8 cellular contexts compared by ENCODE assay signal in the genomic region with DNA sequence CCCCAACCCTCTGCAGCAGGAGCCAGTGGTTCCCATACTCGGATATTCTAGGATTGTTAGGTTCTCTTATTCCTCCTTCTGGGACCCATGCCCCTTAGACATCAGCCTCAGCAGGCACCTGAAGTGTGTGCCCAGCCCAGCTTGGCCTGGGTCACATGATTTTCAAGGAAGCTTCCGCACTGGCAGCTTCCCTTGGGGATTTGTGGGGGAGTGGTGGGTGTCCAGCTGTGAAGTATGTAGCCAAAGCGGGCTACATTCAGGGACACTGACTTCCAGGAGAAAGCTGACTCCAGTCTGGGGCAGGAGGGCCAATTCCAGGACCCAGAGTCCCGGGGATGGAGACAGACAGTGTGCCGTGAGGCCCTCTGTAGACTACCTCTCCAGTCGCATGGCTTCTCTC. TPM values are rescaled to one million over a fixed set of nuclear protein-coding genes. Genes with fewer than 3 reads are reported as not detected.
A peak's percentile ranks its signal among the peaks of the same experiment; 100 is the strongest.
DNase-seq lines count a peak whose midpoint lies in the region; ATAC-seq, FAIRE-seq and TF ChIP-seq lines count a peak whose summit lies in the region.

No MANE protein-coding gene starts in this region.

- no peaks in the 10 kb centered on the region for H3K9me3 Mint-ChIP-seq in activated CD8-positive, alpha-beta T cell treated with anti-CD3 and anti-CD28 coated beads for 36 hours

- peaks cover 5 to 81% (median 53%) of the 10 kb centered on the region in 3 donors for H3K4me1 ChIP-seq in gastroesophageal sphincter
- H3K4me1 ChIP-seq in trophoblast cell (ENCODE audit: control insufficient read depth in 1 of 2, insufficient read depth in 2 of 2, low read length in 2 of 2): peaks cover 30 to 52% of the 10 kb centered on the region in 2 experiments

- peak; percentile 50 for FAIRE-seq in GM12892 (lab: Jason Lieb, UNC)

- H3K79me1 ChIP-seq in trophoblast cell (ENCODE audit: low read length): peaks cover 52% of the 10 kb centered on the region

- peak overlapping the region; percentile 5 for H2BK5ac ChIP-seq in trophoblast cell (ENCODE audit: low read depth, low read length, poor library complexity)

- H3K27ac ChIP-seq in 22Rv1 (peak overlapping the region; percentile 77; the same call in 1 of the 2 replicates), gastroesophageal sphincter (peak overlapping the region; percentile 98 to 99 (median 99)), trophoblast cell (ENCODE audit: low read depth, low read length) (peak overlapping the region; percentile 46)

- no peaks in the 10 kb centered on the region for H3K36me3 ChIP-seq in gastroesophageal sphincter
- H3K36me3 ChIP-seq in trophoblast cell (ENCODE audit: control insufficient read depth in 1 of 2, insufficient read depth in 2 of 2, low read length in 2 of 2): no peaks in the 10 kb centered on the region

- no peak overlapping the region for H2AFZ ChIP-seq in trophoblast cell (ENCODE audit: insufficient read depth, low read length, poor library complexity)

- H3K4me3 ChIP-seq in gastroesophageal sphincter (peak overlapping the region; percentile 69 to 93), trophoblast cell (ENCODE audit: low read depth, low read length) (no peak overlapping the region)

- H3K4ac ChIP-seq in trophoblast cell (ENCODE audit: low read depth, low read length): peak overlapping the region; percentile 82

- DNase-seq in GM12892 (ENCODE audit: insufficient read length) (no peak), trophoblast cell (no peak), NCI-H1105 (lab: John Stamatoyannopoulos, UW) (no peak), NCI-H2107 treated with DMSO at 0.1 percent for 48 hours (lab: John Stamatoyannopoulos, UW; ENCODE audit: unreplicated experiment) (no peak)
- DNase-seq in activated CD8-positive, alpha-beta T cell treated with anti-CD3 and anti-CD28 coated beads for 36 hours: peak; percentile 35

- H4K8ac ChIP-seq in trophoblast cell (ENCODE audit: low read depth, low read length): no peak overlapping the region

- no peak overlapping the region for H4K91ac ChIP-seq in trophoblast cell (ENCODE audit: low read depth, low read length)

- no peaks in the 10 kb centered on the region for H3K27me3 Mint-ChIP-seq in activated CD8-positive, alpha-beta T cell treated with anti-CD3 and anti-CD28 coated beads for 36 hours

- POLR2A ChIA-PET in activated CD8-positive, alpha-beta T cell treated with anti-CD3 and anti-CD28 coated beads for 36 hours (lab: Charles Lee): interaction anchor here (0.7 to 6.6 kb wide), 6 partner anchors 13 to 302 kb away, joined by 3 to 65 read pairs (median 4); a partner anchor contains a TSS

- no peak overlapping the region for H2AK5ac ChIP-seq in trophoblast cell (ENCODE audit: low read length)

- peak overlapping the region; percentile 4 for H3K14ac ChIP-seq in trophoblast cell (ENCODE audit: low read length)

- no peak overlapping the region for H2BK12ac ChIP-seq in trophoblast cell (ENCODE audit: low read length)

- TF ChIP-seq POLR2A in GM12892 (IDR thresholded peaks at IDR 0.05; ENCODE audit: low read depth, low read length): no peak
- TF ChIP-seq POLR2A in gastroesophageal sphincter (IDR thresholded peaks at IDR 0.05): no peak

- peak overlapping the region; percentile 100 for H3K27ac Mint-ChIP-seq in activated CD8-positive, alpha-beta T cell treated with anti-CD3 and anti-CD28 coated beads for 36 hours

- H3K4me1 Mint-ChIP-seq in activated CD8-positive, alpha-beta T cell treated with anti-CD3 and anti-CD28 coated beads for 36 hours (ENCODE audit: low read depth): peaks cover 44% of the 10 kb centered on the region

- peak overlapping the region; percentile 93 for H3K4me2 ChIP-seq in trophoblast cell (ENCODE audit: low read length)

- H3K27me3 ChIP-seq in gastroesophageal sphincter: no peaks in the 10 kb centered on the region
- no peaks in the 10 kb centered on the region for H3K27me3 ChIP-seq in trophoblast cell (ENCODE audit: insufficient read depth, low read length)

- peak overlapping the region; percentile 84 for H3K4me3 Mint-ChIP-seq in activated CD8-positive, alpha-beta T cell treated with anti-CD3 and anti-CD28 coated beads for 36 hours

- peak overlapping the region; percentile 31 for H3K9ac ChIP-seq in trophoblast cell (ENCODE audit: low read length)

- H3K36me3 Mint-ChIP-seq in activated CD8-positive, alpha-beta T cell treated with anti-CD3 and anti-CD28 coated beads for 36 hours (ENCODE audit: low read depth): peaks cover 6% of the 10 kb centered on the region

- peak overlapping the region; percentile 4 for H3K18ac ChIP-seq in trophoblast cell (ENCODE audit: low read length)

- H2BK120ac ChIP-seq in trophoblast cell (ENCODE audit: insufficient read depth, low read length, poor library complexity): no peak overlapping the region

- CTCF ChIA-PET in activated CD8-positive, alpha-beta T cell treated with anti-CD3 and anti-CD28 coated beads for 36 hours (lab: Charles Lee): interaction anchor here (0.9 to 1.6 kb wide), 4 partner anchors 14 to 51 kb away, joined by 3 to 9 read pairs (median 6); a partner anchor contains a TSS

- H3K79me2 ChIP-seq in trophoblast cell (ENCODE audit: control insufficient read depth, insufficient read depth, low read length, poor library complexity): peaks cover 44% of the 10 kb centered on the region

- WGBS in gastroesophageal sphincter (ENCODE audit: low coverage in 1 of 2), 2 donors: 30% methylated on average over 2 of the region's 6 CpGs; no CpG with 5 or more reads in 1 of the 2 donors
- whole genome bisulfite sequencing in trophoblast cell (ENCODE audit: extremely low coverage, insufficient coverage, insufficient read length): no CpG with 5 or more reads among the region's 6 CpGs

- intact Hi-C loops in activated CD8-positive, alpha-beta T cell treated with anti-CD3 and anti-CD28 coated beads for 36 hours (cut with micrococcal nuclease): no loop called here

- TF ChIP-seq EP300 in gastroesophageal sphincter (IDR thresholded peaks at IDR 0.05): no peak

- H4K12ac ChIP-seq in trophoblast cell (ENCODE audit: low read depth, low read length): no peak overlapping the region

- H3K23ac ChIP-seq in trophoblast cell (ENCODE audit: low read length): no peak overlapping the region

- TF ChIP-seq CTCF in 22Rv1 (IDR thresholded peaks at IDR 0.05) (no peak), gastroesophageal sphincter (IDR thresholded peaks at IDR 0.05) (no peak)
- TF ChIP-seq CTCF in activated CD8-positive, alpha-beta T cell treated with anti-CD3 and anti-CD28 coated beads for 36 hours (IDR thresholded peaks at IDR 0.05): no peak

- no peak for ATAC-seq in activated CD8-positive, alpha-beta T cell treated with anti-CD3 and anti-CD28 coated beads for 36 hours
- ATAC-seq in gastroesophageal sphincter (no peak), HG03135 (IDR thresholded peaks at IDR 0.05; ENCODE audit: unreplicated experiment) (no peak)

- no peaks in the 10 kb centered on the region for H3K9me3 ChIP-seq in gastroesophageal sphincter
- peaks cover 1% of the 10 kb centered on the region for H3K9me3 ChIP-seq in trophoblast cell (ENCODE audit: insufficient read depth, low read depth, low read length)

RNA-seq across cellular contexts. Expression of a gene that starts 1.3 kb away (rescaled TPM):
- polyA plus RNA-seq in GM12892 (2012; ENCODE audit: missing spikeins): 24.3 TPM
- total RNA-seq in activated CD8-positive, alpha-beta T cell treated with anti-CD3 and anti-CD28 coated beads for 36 hours: 10 to 100 TPM; 68.5 to 70.9 TPM
- total RNA-seq in gastroesophageal sphincter: 10 to 100 TPM; 43.7 to 92.0 (median 60.4) TPM
- 69.8 and 70.9 TPM in 2 replicates for polyA plus RNA-seq in trophoblast cell (2013)

RNA-seq across cellular contexts. Expression of a gene that starts 14.0 kb away (rescaled TPM):
- 19.6 TPM for polyA plus RNA-seq in GM12892 (2012; ENCODE audit: missing spikeins)
- 10 to 100 TPM; 68.6 to 72.2 TPM for total RNA-seq in activated CD8-positive, alpha-beta T cell treated with anti-CD3 and anti-CD28 coated beads for 36 hours
- total RNA-seq in gastroesophageal sphincter: 10 to 100 TPM; 13.4 to 31.4 (median 17.8) TPM
- polyA plus RNA-seq in trophoblast cell (2013): 41.1 and 41.5 TPM in 2 replicates

RNA-seq across cellular contexts. Expression of a gene that starts 33.3 kb away (rescaled TPM):
- 75.2 TPM for polyA plus RNA-seq in GM12892 (2012; ENCODE audit: missing spikeins)
- 100 to 1,000 TPM; 210 to 215 TPM for total RNA-seq in activated CD8-positive, alpha-beta T cell treated with anti-CD3 and anti-CD28 coated beads for 36 hours
- total RNA-seq in gastroesophageal sphincter: 10 to 100 TPM; 52.9 to 66.5 (median 57.2) TPM
- 106 and 114 TPM in 2 replicates for polyA plus RNA-seq in trophoblast cell (2013)

RNA-seq across cellular contexts. Expression of a gene that starts 53.7 kb away (rescaled TPM):
- polyA plus RNA-seq in GM12892 (2012; ENCODE audit: missing spikeins): 6.3 TPM
- 10 to 100 TPM; 18.0 to 18.1 TPM for total RNA-seq in activated CD8-positive, alpha-beta T cell treated with anti-CD3 and anti-CD28 coated beads for 36 hours
- total RNA-seq in gastroesophageal sphincter: 10 to 100 TPM; 24.1 to 36.2 (median 27.1) TPM
- polyA plus RNA-seq in trophoblast cell (2013): 9.0 and 9.4 TPM in 2 replicates

Comparison
In these comparisons a context has a peak if more than half of its experiments do, and no peak if none do; other contexts are left out.
1. H3K27ac ChIP-seq: peak in every context shown above with its lines; median percentile 99 in gastroesophageal sphincter; 77 in 22Rv1; 46 in trophoblast cell.